Comparison of ENCODE assay signal across 24 cellular contexts in genomic region chr12:91556909-91557308, GRCh38.
"Had no signal": no experiment of that assay in that cellular context is flagged by ENCODE, and none has a peak within 500 bp of the region (broad histone marks: within the 10 kb centered on the region; RNA-seq: fewer than 3 reads in every experiment).

No MANE protein-coding gene starts in this region.

- H3K4me1 ChIP-seq: ascending aorta, right atrium auricular region, suprapubic skin had no signal

- DNase-seq: activated CD4-positive, alpha-beta T cell treated with anti-CD3 and anti-CD28 coated beads for 48 hours; activated CD4-positive, alpha-beta T cell treated with anti-CD3 and anti-CD28 coated beads, Interleukin-2, amount 50 U/mL, for 48 hours; activated CD8-positive, alpha-beta memory T cell treated with anti-CD3 and anti-CD28 coated beads for 24 hours; activated effector memory CD4-positive, alpha-beta T cell treated with anti-CD3 and anti-CD28 coated beads, Interleukin-2, amount 50 U/mL, for 16 hours; activated naive CD4-positive, alpha-beta T cell treated with anti-CD3 and anti-CD28 coated beads for 36 hours; activated naive CD8-positive, alpha-beta T cell treated with anti-CD3 and anti-CD28 coated beads for 36 hours; adrenal gland; cerebellar nuclear complex; dorsolateral prefrontal cortex; effector memory CD4-positive, alpha-beta T cell; islet precursor cell; left cardiac atrium; naive thymus-derived CD8-positive, alpha-beta T cell; stimulated activated CD4-positive, alpha-beta T cell treated with anti-CD3 and anti-CD28 coated beads, Interleukin-15, amount 100 ng/mL, for 24 hours; stimulated activated CD4-positive, alpha-beta T cell treated with anti-CD3 and anti-CD28 coated beads, Interleukin-2, amount 100 ng/mL, for 24 hours; stimulated activated naive CD4-positive, alpha-beta T cell; T-helper 1 cell had no signal

- ATAC-seq: left cardiac atrium; naive thymus-derived CD8-positive, alpha-beta T cell had no signal

- H3K27me3 ChIP-seq: adrenal gland, ascending aorta, cardiac muscle cell, dorsolateral prefrontal cortex, right atrium auricular region, suprapubic skin, tibial nerve had no signal

- H3K27ac ChIP-seq: adrenal gland, ascending aorta, cardiac muscle cell, coronary artery, dorsolateral prefrontal cortex, right atrium auricular region, suprapubic skin, tibial nerve had no signal

- H3K9me3 ChIP-seq: adrenal gland, right atrium auricular region, suprapubic skin had no signal

- H3K36me3 ChIP-seq: adrenal gland, ascending aorta, cardiac muscle cell, right atrium auricular region, suprapubic skin, tibial nerve had no signal

- FAIRE-seq: frontal cortex had no signal

- H3K4me3 ChIP-seq: adrenal gland, ascending aorta, cardiac muscle cell, coronary artery, dorsolateral prefrontal cortex, right atrium auricular region, suprapubic skin, tibial nerve had no signal
